In the genomic region with DNA sequence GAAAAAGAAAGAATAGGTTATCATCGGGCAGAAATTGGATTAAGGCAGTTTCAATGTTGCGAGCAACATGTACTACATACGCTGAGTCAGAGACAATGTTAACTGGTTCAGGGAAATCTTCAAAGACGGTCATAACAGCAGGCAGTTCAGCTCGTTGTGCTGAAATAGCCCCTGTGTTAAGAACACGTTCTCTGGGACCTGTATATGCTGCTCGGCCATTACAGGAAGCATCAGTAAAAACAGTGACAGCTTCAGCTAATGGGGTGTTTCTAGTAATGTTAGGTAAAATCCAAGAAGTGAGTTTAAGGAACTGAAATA, we compare ENCODE assay signal across 18 cellular contexts. TPM values are rescaled to one million over a fixed set of nuclear protein-coding genes. Genes with fewer than 3 reads are reported as not detected.
"Had no signal": no experiment of that assay in that cellular context is flagged by ENCODE, and none has a peak within 500 bp of the region (broad histone marks: within the 10 kb centered on the region; RNA-seq: fewer than 3 reads in every experiment).

No MANE protein-coding gene starts in this region.

RNA-seq across cellular contexts. Expression of a gene that starts 32.0 kb away (rescaled TPM):
- total RNA-seq: frontal cortex, kidney epithelial cell had no signal

RNA-seq across cellular contexts. Expression of a gene that starts 52.3 kb away (rescaled TPM):
- total RNA-seq: activated CD4-positive, alpha-beta memory T cell treated with anti-CD3 and anti-CD28 coated beads for 36 hours; cardiac septum; chondrocyte; epithelial cell of proximal tubule; frontal cortex; kidney epithelial cell; left lobe of liver; lower lobe of right lung; mesenteric fat pad; mucosa of gallbladder; naive thymus-derived CD4-positive, alpha-beta T cell; omental fat pad; posterior vena cava; renal cortical epithelial cell; sciatic nerve; subcutaneous adipose tissue; upper lobe of right lung had no signal
- polyA plus RNA-seq: immature natural killer cell; naive thymus-derived CD4-positive, alpha-beta T cell had no signal
